11 cellular contexts compared by ENCODE assay signal in the genomic region with DNA sequence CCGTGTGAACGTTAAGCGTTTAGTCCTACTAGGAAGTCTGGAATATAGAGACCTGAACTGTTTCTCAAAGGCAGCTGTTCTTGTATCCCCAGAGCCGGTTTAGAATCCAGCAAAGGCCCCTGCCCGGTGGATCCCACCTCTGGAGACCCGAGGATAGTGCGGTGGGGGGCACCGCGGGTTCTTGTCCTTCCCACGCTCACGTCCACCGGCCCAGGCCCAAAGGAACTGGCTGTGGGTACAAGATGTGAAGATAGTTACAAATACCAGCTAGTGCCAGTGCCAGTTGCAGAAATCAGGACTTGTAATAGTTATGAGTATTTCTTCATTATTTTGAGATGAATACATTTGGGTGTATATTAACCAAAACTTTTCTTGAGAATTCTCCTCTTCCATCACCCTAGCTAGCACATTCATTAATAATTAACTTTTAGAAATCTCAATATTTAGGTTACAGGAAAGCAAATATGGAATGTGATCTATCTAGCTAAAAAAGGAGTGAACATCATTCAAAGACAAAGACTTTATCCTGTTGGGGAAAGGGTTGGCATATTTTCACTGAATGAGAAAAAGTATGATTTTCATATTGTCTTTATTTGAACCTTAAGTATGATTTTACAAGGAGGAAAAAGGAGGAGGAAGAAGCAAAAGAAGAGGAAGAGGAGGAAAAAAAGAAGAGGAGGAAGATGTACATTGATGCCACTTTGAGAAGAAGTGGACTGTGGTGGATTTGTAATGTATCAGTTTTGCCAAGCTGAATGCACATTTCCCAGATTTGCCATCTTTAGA. TPM values are rescaled to one million over a fixed set of nuclear protein-coding genes. Genes with fewer than 3 reads are reported as not detected.
A peak's percentile ranks its signal among the peaks of the same experiment; 100 is the strongest.
DNase-seq lines count a peak whose midpoint lies in the region; ATAC-seq and TF ChIP-seq lines count a peak whose summit lies in the region.
"Not testable (repeated sequence)": the region's sequence is repeated elsewhere in the genome, so short reads cannot be mapped to it uniquely, and the experiment has no call there.
"Had no signal": no experiment of that assay in that cellular context is flagged by ENCODE, and none has a peak within 500 bp of the region (broad histone marks: within the 10 kb centered on the region; RNA-seq: fewer than 3 reads in every experiment).

No MANE protein-coding gene starts in this region.

- not testable (repeated sequence) for H3K27me3 ChIP-seq in CD4-positive, alpha-beta T cell (ENCODE audit: control insufficient read depth, insufficient read depth, low read length)

- POLR2A ChIA-PET in CD4-positive, alpha-beta T cell (lab: Charles Lee), result interaction anchor here (3.3 kb wide), 1 partner anchor 13 kb away, joined by 93 read pairs; no protein-coding TSS in a partner anchor

- CTCF ChIA-PET in CD4-positive, alpha-beta T cell (lab: Charles Lee), result interaction anchor here (0.6 to 1.6 kb wide), 2 partner anchors 10 to 35 kb away, joined by 4 to 6 read pairs; no protein-coding TSS in a partner anchor

- not testable (repeated sequence) for H3K27me3 Mint-ChIP-seq in CD4-positive, alpha-beta T cell; IgD-negative memory B cell; T-helper 1 cell treated with Interleukin-12 subunit alpha and Interleukin-12 subunit beta and Interleukin-4 antibody, amounts not matched to agents 30 μg/mL and 1 μg/mL, for 36 hours (ENCODE audit: low read depth); activated T-helper 1 cell treated with anti-CD3 and anti-CD28 coated beads, Interleukin-12 subunit alpha, Interleukin-12 subunit beta, Interleukin-2, Interleukin-4 antibody, amounts not matched to agents 30 ng/mL and 10 ng/mL and 1 ng/mL, durations not matched to agents 14 hours and 24 hours and 36 hours (ENCODE audit: insufficient read depth); natural killer cell (ENCODE audit: low read depth in 2 of 2); stimulated activated memory B cell treated with anti-CD40 and anti-IgM and Interleukin-4, amounts not matched to agents 10 μg/mL and 1 μg/mL and 100 μg/mL, for 72 hours

- not testable (repeated sequence) for H3K36me3 Mint-ChIP-seq in CD4-positive, alpha-beta T cell (ENCODE audit: low read depth); IgD-negative memory B cell; T-helper 1 cell treated with Interleukin-12 subunit alpha and Interleukin-12 subunit beta and Interleukin-4 antibody, amounts not matched to agents 30 μg/mL and 1 μg/mL, for 36 hours (ENCODE audit: low read depth); activated T-helper 1 cell treated with anti-CD3 and anti-CD28 coated beads, Interleukin-12 subunit alpha, Interleukin-12 subunit beta, Interleukin-2, Interleukin-4 antibody, amounts not matched to agents 30 ng/mL and 10 ng/mL and 1 ng/mL, durations not matched to agents 14 hours and 24 hours and 36 hours (ENCODE audit: low read depth); natural killer cell; stimulated activated memory B cell treated with anti-CD40 and anti-IgM and Interleukin-4, amounts not matched to agents 10 μg/mL and 1 μg/mL and 100 μg/mL, for 72 hours

- H3K9me3 Mint-ChIP-seq in CD4-positive, alpha-beta T cell; IgD-negative memory B cell; T-helper 1 cell treated with Interleukin-12 subunit alpha and Interleukin-12 subunit beta and Interleukin-4 antibody, amounts not matched to agents 30 μg/mL and 1 μg/mL, for 36 hours; activated T-helper 1 cell treated with anti-CD3 and anti-CD28 coated beads, Interleukin-12 subunit alpha, Interleukin-12 subunit beta, Interleukin-2, Interleukin-4 antibody, amounts not matched to agents 30 ng/mL and 10 ng/mL and 1 ng/mL, durations not matched to agents 14 hours and 24 hours and 36 hours; natural killer cell; stimulated activated memory B cell treated with anti-CD40 and anti-IgM and Interleukin-4, amounts not matched to agents 10 μg/mL and 1 μg/mL and 100 μg/mL, for 72 hours: not testable (repeated sequence)

- H3K4me3 Mint-ChIP-seq in CD4-positive, alpha-beta T cell, result peak overlapping the region; percentile 18
- H3K4me3 Mint-ChIP-seq in IgD-negative memory B cell, result peak overlapping the region in 3 of 4 donors; percentile 5 to 70 (median 26)
- peak overlapping the region; percentile 11 for H3K4me3 Mint-ChIP-seq in T-helper 1 cell treated with Interleukin-12 subunit alpha and Interleukin-12 subunit beta and Interleukin-4 antibody, amounts not matched to agents 30 μg/mL and 1 μg/mL, for 36 hours
- H3K4me3 Mint-ChIP-seq in activated T-helper 1 cell treated with anti-CD3 and anti-CD28 coated beads, Interleukin-12 subunit alpha, Interleukin-12 subunit beta, Interleukin-2, Interleukin-4 antibody, amounts not matched to agents 30 ng/mL and 10 ng/mL and 1 ng/mL, durations not matched to agents 14 hours and 24 hours and 36 hours, result peak overlapping the region; percentile 20
- H3K4me3 Mint-ChIP-seq in natural killer cell, result peak overlapping the region; percentile 4
- not testable (repeated sequence) for H3K4me3 Mint-ChIP-seq in stimulated activated memory B cell treated with anti-CD40 and anti-IgM and Interleukin-4, amounts not matched to agents 10 μg/mL and 1 μg/mL and 100 μg/mL, for 72 hours

- peak overlapping the region; percentile 97 for H3K27ac Mint-ChIP-seq in CD4-positive, alpha-beta T cell
- peak overlapping the region in 2 of 3 donors; percentile 27 to 64 for H3K27ac Mint-ChIP-seq in IgD-negative memory B cell
- H3K27ac Mint-ChIP-seq in T-helper 1 cell treated with Interleukin-12 subunit alpha and Interleukin-12 subunit beta and Interleukin-4 antibody, amounts not matched to agents 30 μg/mL and 1 μg/mL, for 36 hours, result not testable (repeated sequence)
- H3K27ac Mint-ChIP-seq in activated T-helper 1 cell treated with anti-CD3 and anti-CD28 coated beads, Interleukin-12 subunit alpha, Interleukin-12 subunit beta, Interleukin-2, Interleukin-4 antibody, amounts not matched to agents 30 ng/mL and 10 ng/mL and 1 ng/mL, durations not matched to agents 14 hours and 24 hours and 36 hours, result peak overlapping the region; percentile 69
- peak overlapping the region; percentile 13 to 36 for H3K27ac Mint-ChIP-seq in natural killer cell
- H3K27ac Mint-ChIP-seq in stimulated activated memory B cell treated with anti-CD40 and anti-IgM and Interleukin-4, amounts not matched to agents 10 μg/mL and 1 μg/mL and 100 μg/mL, for 72 hours, result peak overlapping the region; percentile 99

- H3K4me1 Mint-ChIP-seq in CD4-positive, alpha-beta T cell (ENCODE audit: low read depth), result peaks cover 31% of the 10 kb centered on the region
- H3K4me1 Mint-ChIP-seq in IgD-negative memory B cell (peaks cover 9 to 22% (median 14%) of the 10 kb centered on the region in 3 donors), natural killer cell (peaks cover 0 to 27% of the 10 kb centered on the region in 2 donors)
- peaks cover 28% of the 10 kb centered on the region for H3K4me1 Mint-ChIP-seq in T-helper 1 cell treated with Interleukin-12 subunit alpha and Interleukin-12 subunit beta and Interleukin-4 antibody, amounts not matched to agents 30 μg/mL and 1 μg/mL, for 36 hours (ENCODE audit: low read depth)
- peaks cover 38% of the 10 kb centered on the region for H3K4me1 Mint-ChIP-seq in activated T-helper 1 cell treated with anti-CD3 and anti-CD28 coated beads, Interleukin-12 subunit alpha, Interleukin-12 subunit beta, Interleukin-2, Interleukin-4 antibody, amounts not matched to agents 30 ng/mL and 10 ng/mL and 1 ng/mL, durations not matched to agents 14 hours and 24 hours and 36 hours (ENCODE audit: low read depth)
- peaks cover 25% of the 10 kb centered on the region for H3K4me1 Mint-ChIP-seq in stimulated activated memory B cell treated with anti-CD40 and anti-IgM and Interleukin-4, amounts not matched to agents 10 μg/mL and 1 μg/mL and 100 μg/mL, for 72 hours

- H3K9me3 ChIP-seq in CD4-positive, alpha-beta T cell (ENCODE audit: control insufficient read depth, low read length), result not testable (repeated sequence)

- not testable (repeated sequence) for DNase-seq in CD4-positive, alpha-beta T cell; activated T-helper 1 cell treated with anti-CD3 and anti-CD28 coated beads, Interleukin-12 subunit alpha, Interleukin-12 subunit beta, Interleukin-2, Interleukin-4 antibody, amounts not matched to agents 30 ng/mL and 10 ng/mL and 1 ng/mL, durations not matched to agents 14 hours and 24 hours and 36 hours (ENCODE audit: low spot score); left lobe of liver (ENCODE audit: low spot score); natural killer cell
- peak; percentile 15 for DNase-seq in glomerular visceral epithelial cell (ENCODE audit: extremely low spot score)

- not testable (repeated sequence) for H3K27ac ChIP-seq in CD4-positive, alpha-beta T cell (ENCODE audit: low read depth, low read length)

- intact Hi-C loops in CD4-positive, alpha-beta T cell (cut with DNase I, micrococcal nuclease); activated T-helper 1 cell treated with anti-CD3 and anti-CD28 coated beads, Interleukin-12 subunit alpha, Interleukin-12 subunit beta, Interleukin-2, Interleukin-4 antibody, amounts not matched to agents 30 ng/mL and 10 ng/mL and 1 ng/mL, durations not matched to agents 14 hours and 24 hours and 36 hours (cut with micrococcal nuclease); natural killer cell (cut with micrococcal nuclease): not testable (repeated sequence)

- not testable (repeated sequence) for ATAC-seq in CD4-positive, alpha-beta T cell (ENCODE audit: poor library complexity); natural killer cell; stimulated activated memory B cell treated with anti-CD40 and anti-IgM and Interleukin-4, amounts not matched to agents 10 μg/mL and 1 μg/mL and 100 μg/mL, for 72 hours
- ATAC-seq in left lobe of liver, result peak; percentile 4

- not testable (repeated sequence) for TF ChIP-seq CTCF in CD4-positive, alpha-beta T cell (IDR thresholded peaks at IDR 0.05); natural killer cell (IDR thresholded peaks at IDR 0.05)

RNA-seq across cellular contexts. Expression of gene HJV, which starts 28.5 kb away (rescaled TPM):
- not detected for total RNA-seq in CD4-positive, alpha-beta T cell
- not detected for polyA plus RNA-seq in IgD-negative memory B cell
- not detected in 2 replicates for total RNA-seq in activated T-helper 1 cell treated with anti-CD3 and anti-CD28 coated beads, Interleukin-12 subunit alpha, Interleukin-12 subunit beta, Interleukin-2, Interleukin-4 antibody, amounts not matched to agents 30 ng/mL and 10 ng/mL and 1 ng/mL, durations not matched to agents 14 hours and 24 hours and 36 hours
- total RNA-seq in left lobe of liver, result 110 TPM
- not detected for total RNA-seq in natural killer cell
- total RNA-seq: G401, GM12878, H4 had no signal
- polyA plus RNA-seq: GM12878 had no signal

RNA-seq across cellular contexts. Expression of gene TXNIP, which starts 53.7 kb away (rescaled TPM):
- 1,000 to 10,000 TPM; 1,317 to 1,358 TPM for total RNA-seq in CD4-positive, alpha-beta T cell
- polyA plus RNA-seq in IgD-negative memory B cell, result 3,579 TPM
- 107 and 108 TPM in 2 replicates for total RNA-seq in activated T-helper 1 cell treated with anti-CD3 and anti-CD28 coated beads, Interleukin-12 subunit alpha, Interleukin-12 subunit beta, Interleukin-2, Interleukin-4 antibody, amounts not matched to agents 30 ng/mL and 10 ng/mL and 1 ng/mL, durations not matched to agents 14 hours and 24 hours and 36 hours
- total RNA-seq in left lobe of liver (66.5 TPM), natural killer cell (1,000 to 10,000 TPM in 2 of 3 donors, 100 to 1,000 TPM in 1; 984 to 1,724 (median 1,422) TPM)

Comparison
In these comparisons a context has a peak if more than half of its experiments do, and no peak if none do; other contexts are left out.
1. RNA of gene HJV, which starts 28.5 kb away (total RNA-seq): 110 TPM in left lobe of liver (single experiment); not detected in CD4-positive, alpha-beta T cell, not detected in activated T-helper 1 cell treated with anti-CD3 and anti-CD28 coated beads, Interleukin-12 subunit alpha, Interleukin-12 subunit beta, Interleukin-2, Interleukin-4 antibody, amounts not matched to agents 30 ng/mL and 10 ng/mL and 1 ng/mL, durations not matched to agents 14 hours and 24 hours and 36 hours and not detected in natural killer cell; every median in the first group is over 100 times any median in the second.